ENCODE assay signal across 20 cellular contexts in the genomic region with DNA sequence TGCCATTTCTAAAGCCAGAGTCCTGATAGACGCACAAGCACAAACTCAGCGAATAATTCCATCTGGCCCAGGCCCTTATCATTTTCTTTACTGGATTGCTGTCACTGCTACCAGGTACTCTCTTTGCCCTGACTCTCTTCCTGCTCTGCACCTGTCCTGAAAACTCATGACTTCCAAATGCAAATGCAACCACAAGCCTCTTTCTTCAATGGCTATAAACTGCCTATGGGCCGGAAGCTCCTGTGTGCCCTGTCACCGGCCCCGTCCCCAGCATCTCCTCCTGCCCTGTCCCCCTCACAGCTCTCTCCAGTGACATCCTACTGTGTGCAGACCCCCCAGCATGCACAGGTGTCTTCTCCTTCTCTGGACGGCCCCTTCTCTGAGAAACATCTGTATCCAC.
DNase-seq lines count a peak whose midpoint lies in the region; ATAC-seq, FAIRE-seq and TF ChIP-seq lines count a peak whose summit lies in the region.
"Had no signal": no experiment of that assay in that cellular context is flagged by ENCODE, and none has a peak within 500 bp of the region (broad histone marks: within the 10 kb centered on the region; RNA-seq: fewer than 3 reads in every experiment).

No MANE protein-coding gene starts in this region.

- TF ChIP-seq RAD21 in HepG2 (CRISPR knock-in tag; IDR thresholded peaks at IDR 0.05) = no peak
- no peak for TF ChIP-seq RAD21 in H1 (IDR thresholded peaks at IDR 0.05 in 1 of 2, conservative IDR thresholded peaks at IDR 0.05 in 1 of 2; ENCODE audit: low read depth in 2 of 2, low read length in 2 of 2)

- no peak overlapping the region for H2BK15ac ChIP-seq in H1 (ENCODE audit: low read length)

- intact Hi-C loops in HepG2 (cut with micrococcal nuclease; ENCODE audit: unreplicated experiment) = no loop called here
- intact Hi-C loops in right lobe of liver (cut with DNase I) = no loop called here
- intact Hi-C loops in OCI-LY7 (cut with micrococcal nuclease; ENCODE audit: unreplicated experiment) = no loop called here
- intact Hi-C loops in psoas muscle (cut with DNase I) = no loop called here

- H3K4me3 ChIP-seq in HepG2 (replicated peaks in 1 of 3; ENCODE audit: insufficient read depth in 1 of 3, low read depth in 2 of 3, low read length in 3 of 3) (no peak overlapping the region), right lobe of liver (no peak overlapping the region), OCI-LY7 (ENCODE audit: low read depth, low read length, poor library complexity, severe bottlenecking) (no peak overlapping the region), H1 (ENCODE audit: extremely low read depth in 1 of 4, insufficient read depth in 2 of 4, low read depth in 3 of 4, low read length in 4 of 4) (no peak overlapping the region), psoas muscle (no peak overlapping the region)
- H3K4me3 ChIP-seq: A549, GM23338 had no signal

- H3K36me3 ChIP-seq in HepG2 (replicated peaks in 1 of 2; ENCODE audit: control insufficient read depth in 1 of 2, insufficient read depth in 2 of 2, low read length in 2 of 2) (peaks cover 2 to 29% of the 10 kb centered on the region in 2 experiments; a peak in 3 of 5 replicates), right lobe of liver (no peaks in the 10 kb centered on the region), OCI-LY7 (ENCODE audit: insufficient read depth, low read length) (no peaks in the 10 kb centered on the region), H1 (ENCODE audit: control insufficient read depth in 2 of 4, insufficient read depth in 4 of 4, low read length in 3 of 4) (no peaks in the 10 kb centered on the region), psoas muscle (ENCODE audit: insufficient read depth in 1 of 2, low read depth in 1 of 2) (no peaks in the 10 kb centered on the region)

- H3K27me3 ChIP-seq in HepG2 (ENCODE audit: control insufficient read depth in 1 of 2, insufficient read depth in 2 of 2, low read length in 2 of 2) (no peaks in the 10 kb centered on the region), right lobe of liver (no peaks in the 10 kb centered on the region), H1 (replicated peaks in 1 of 4; ENCODE audit: control insufficient read depth in 3 of 4, extremely low read depth in 1 of 4, insufficient read depth in 3 of 4, low read length in 3 of 4) (no peaks in the 10 kb centered on the region), psoas muscle (ENCODE audit: insufficient read depth in 3 of 3, low read length in 2 of 3) (no peaks in the 10 kb centered on the region)

- no peak overlapping the region for H3K14ac ChIP-seq in H1 (ENCODE audit: insufficient read length)

- H3K79me1 ChIP-seq in H1 (ENCODE audit: low read depth, low read length) = no peaks in the 10 kb centered on the region; the same call in 1 of the 2 replicates

- DNase-seq in HepG2 (ENCODE audit: low spot score) (no peak), right lobe of liver (no peak), OCI-LY7 (ENCODE audit: low spot score) (peak; percentile 52), H1 (ENCODE audit: low read depth in 1 of 2, low spot score in 2 of 2) (no peak), psoas muscle (no peak), HPDE6-E6E7 (ENCODE audit: extremely low spot score) (no peak)
- DNase-seq: AML-193; Caco-2; CD4-positive, alpha-beta T cell; GDM1; H7 had no signal

- in situ Hi-C loops in HepG2 (cut with HindIII; ENCODE audit: extremely low pct_ligation_motif_present, low pct_unique_long_range_greater_than_20kb) = no loop called here

- no peak overlapping the region for H2AFZ ChIP-seq in HepG2 (ENCODE audit: low read length)
- no peak overlapping the region for H2AFZ ChIP-seq in OCI-LY7 (ENCODE audit: low read length)
- no peak overlapping the region for H2AFZ ChIP-seq in H1 (ENCODE audit: low read length)
- H2AFZ ChIP-seq: GM23338 had no signal

- H3K4ac ChIP-seq in H1 (replicated peaks; ENCODE audit: insufficient read length, low read depth, low read length) = no peak overlapping the region

- POLR2A ChIA-PET in HepG2 (lab: Yijun Ruan, JAX) (no interaction called here), OCI-LY7 (lab: Charles Lee) (interaction anchor here (1.0 to 1.1 kb wide), 2 partner anchors 11 to 31 kb away, joined by 3 read pairs; no protein-coding TSS in a partner anchor), H1 (lab: Charles Lee; ENCODE audit: partially characterized antibody) (no interaction called here)

- CTCF ChIA-PET in HepG2 (lab: Yijun Ruan, JAX; ENCODE audit: low intra/inter-chr PET ratio, low total read pairs) (no interaction called here), OCI-LY7 (lab: Charles Lee; ENCODE audit: unreplicated experiment) (no interaction called here), H1 (lab: Charles Lee; ENCODE audit: partially characterized antibody) (interaction anchor here (1.1 to 1.5 kb wide), 3 partner anchors 16 to 218 kb away, joined by 3 to 4 read pairs (median 3); no protein-coding TSS in a partner anchor)

- H3K9ac ChIP-seq in HepG2 (ENCODE audit: insufficient read depth, low read depth, low read length) (no peak overlapping the region), H1 (replicated peaks in 1 of 4; ENCODE audit: extremely low read depth in 1 of 4, low read depth in 3 of 4, low read length in 3 of 4) (no peak overlapping the region)
- H3K9ac ChIP-seq: KMS-11 had no signal

- H4K5ac ChIP-seq in H1 (ENCODE audit: insufficient read length, low read depth, low read length) = no peak overlapping the region

- ATAC-seq in HepG2 (peak; percentile 8; the same call in 2 of the 3 replicates), right lobe of liver (no peak), psoas muscle (no peak), GM19452 (IDR thresholded peaks at IDR 0.05; ENCODE audit: unreplicated experiment) (no peak)
- ATAC-seq: A549, GM23338, HCT116 had no signal

- no peak for TF ChIP-seq EP300 in HepG2 (IDR thresholded peaks at IDR 0.05; ENCODE audit: low read depth in 2 of 2, low read length in 2 of 2)
- TF ChIP-seq EP300 in HepG2 (CRISPR knock-in tag; IDR thresholded peaks at IDR 0.05; ENCODE audit: borderline replicate concordance) = no peak
- no peak for TF ChIP-seq EP300 in H1 (IDR thresholded peaks at IDR 0.05; ENCODE audit: borderline replicate concordance in 1 of 2, low read depth in 2 of 2, low read length in 2 of 2)

- H4K91ac ChIP-seq in H1 (replicated peaks; ENCODE audit: insufficient read length, low read length) = no peak overlapping the region

- WGBS in HepG2 (ENCODE audit: low lambda C conversion rate) = 98% methylated on average over 6 of the region's 6 CpGs
- WGBS in right lobe of liver (ENCODE audit: insufficient coverage, low coverage, low lambda C conversion rate, missing lambda C conversion rate) = 87% methylated on average over 5 of the region's 6 CpGs
- 96% methylated on average over 6 of the region's 6 CpGs; no CpG with 5 or more reads in 1 of the 2 experiments for WGBS in H1 (ENCODE audit: extremely low coverage in 1 of 2, insufficient coverage in 1 of 2, insufficient read length in 1 of 2, insufficient replicate concordance in 2 of 2, low coverage in 1 of 2, low lambda C conversion rate in 2 of 2, missing lambda C conversion rate in 1 of 2), 2 experiments
- WGBS in psoas muscle, 3 donors = 93 to 99% (median 96%) methylated on average over 6 of the region's 6 CpGs

- 0 out of 2 replicates have a peak overlapping the region, but pooled peaks have one; percentile 59 for H4K8ac ChIP-seq in H1 (ENCODE audit: extremely low read depth, insufficient read depth, low read length)

- H3K9me2 ChIP-seq in OCI-LY7 (ENCODE audit: insufficient read depth, low read length) = no peaks in the 10 kb centered on the region

- H2AK5ac ChIP-seq in H1 (ENCODE audit: low read depth, low read length) = no peak overlapping the region

- no peak overlapping the region for H2BK12ac ChIP-seq in H1 (ENCODE audit: low read depth, low read length)

- H2BK20ac ChIP-seq in H1 (ENCODE audit: low read length) = no peak overlapping the region

- no peak for FAIRE-seq in HepG2 (lab: Jason Lieb, UNC)
- FAIRE-seq in H1 (lab: Jason Lieb, UNC) = no peak
- FAIRE-seq: A549, D721Med, GM19239 had no signal

- no peaks in the 10 kb centered on the region for H3K79me2 ChIP-seq in HepG2 (ENCODE audit: insufficient read depth, low read length)
- no peaks in the 10 kb centered on the region for H3K79me2 ChIP-seq in OCI-LY7 (ENCODE audit: insufficient read depth, low read depth, low read length)
- H3K79me2 ChIP-seq in H1 (ENCODE audit: control insufficient read depth in 1 of 2, insufficient read depth in 2 of 2, low read length in 2 of 2) = no peaks in the 10 kb centered on the region

- BruUV-seq in HepG2 (replicated peaks; lab: Mats Ljungman, UMichigan) (no TSS peak), OCI-LY7 (replicated peaks; lab: Mats Ljungman, UMichigan) (no TSS peak)

- H3K4me1 ChIP-seq in HepG2 (ENCODE audit: insufficient read depth, low read length) (no peaks in the 10 kb centered on the region), right lobe of liver (no peaks in the 10 kb centered on the region), OCI-LY7 (ENCODE audit: insufficient read depth, low read length, poor library complexity, severe bottlenecking) (peaks cover 29% of the 10 kb centered on the region), H1 (replicated peaks in 1 of 4; ENCODE audit: control insufficient read depth in 3 of 4, insufficient read depth in 4 of 4, low read length in 3 of 4) (no peaks in the 10 kb centered on the region), psoas muscle (no peaks in the 10 kb centered on the region)
- H3K4me1 ChIP-seq: A549, Caco-2 had no signal

- H2BK120ac ChIP-seq in H1 (replicated peaks; ENCODE audit: low read depth, low read length) = no peak overlapping the region

- TF ChIP-seq CTCF in HepG2 (CRISPR knock-in tag; IDR thresholded peaks at IDR 0.05) = no peak
- TF ChIP-seq CTCF in right lobe of liver (IDR thresholded peaks at IDR 0.05) = no peak
- no peak for TF ChIP-seq CTCF in OCI-LY7 (conservative IDR thresholded peaks at IDR 0.05; ENCODE audit: low read length)
- TF ChIP-seq CTCF in H1 (IDR thresholded peaks at IDR 0.05; ENCODE audit: control extremely low read depth in 1 of 3, insufficient read depth in 1 of 3, low read depth in 1 of 3, low read length in 3 of 3) = no peak
- TF ChIP-seq CTCF in psoas muscle (IDR thresholded peaks at IDR 0.05) = no peak

- no peaks in the 10 kb centered on the region for H3K23me2 ChIP-seq in H1 (ENCODE audit: low read depth, low read length)

- no peak overlapping the region for H3K18ac ChIP-seq in H1 (ENCODE audit: extremely low read depth, low read length)

- H3K27ac ChIP-seq in HepG2 (ENCODE audit: extremely low read length, insufficient read depth, low read length) (no peak overlapping the region), right lobe of liver (no peak overlapping the region), OCI-LY7 (ENCODE audit: low read depth, low read length, poor library complexity, severe bottlenecking) (no peak overlapping the region), H1 (ENCODE audit: low read depth, low read length) (no peak overlapping the region), psoas muscle (no peak overlapping the region)
- H3K27ac ChIP-seq: 22Rv1, A549, C4-2B, KMS-11 had no signal

- no peaks in the 10 kb centered on the region for H3K9me3 ChIP-seq in HepG2 (ENCODE audit: low read length)
- H3K9me3 ChIP-seq in right lobe of liver = no peaks in the 10 kb centered on the region
- no peaks in the 10 kb centered on the region for H3K9me3 ChIP-seq in OCI-LY7 (ENCODE audit: low read length)
- H3K9me3 ChIP-seq in H1 (ENCODE audit: insufficient read depth in 2 of 2, low read depth in 1 of 2, low read length in 1 of 2) = no peaks in the 10 kb centered on the region
- H3K9me3 ChIP-seq in psoas muscle = no peaks in the 10 kb centered on the region
- H3K9me3 ChIP-seq: A549, Caco-2 had no signal

- TF ChIP-seq POLR2A in HepG2 (IDR thresholded peaks at IDR 0.05; ENCODE audit: insufficient read depth in 1 of 2, low read depth in 2 of 2, low read length in 2 of 2) (no peak), right lobe of liver (IDR thresholded peaks at IDR 0.05) (no peak), H1 (IDR thresholded peaks at IDR 0.05; ENCODE audit: control extremely low read depth in 1 of 2, low read depth in 2 of 2, low read length in 2 of 2) (no peak)

- no peak overlapping the region for H3K56ac ChIP-seq in H1 (replicated peaks; ENCODE audit: insufficient read length, low read depth, low read length)

- H4K20me1 ChIP-seq in HepG2 (ENCODE audit: insufficient read depth, low read length) (no peaks in the 10 kb centered on the region), OCI-LY7 (ENCODE audit: insufficient read depth, low read length) (no peaks in the 10 kb centered on the region), H1 (replicated peaks in 1 of 2; ENCODE audit: control insufficient read depth in 1 of 2, insufficient read depth in 2 of 2, low read length in 2 of 2) (peaks cover 1 to 2% of the 10 kb centered on the region in 2 experiments)

- H3K4me2 ChIP-seq in HepG2 (ENCODE audit: low read depth, low read length) (no peak overlapping the region), OCI-LY7 (ENCODE audit: low read length) (peak overlapping the region; percentile 44), H1 (ENCODE audit: insufficient read depth in 1 of 2, low read depth in 2 of 2, low read length in 2 of 2) (no peak overlapping the region)
- H3K4me2 ChIP-seq: A549, GM23338, KMS-11 had no signal

- H3K23ac ChIP-seq in H1 (ENCODE audit: insufficient read length) = no peak overlapping the region

- H2BK5ac ChIP-seq in H1 (ENCODE audit: low read depth, low read length) = no peak overlapping the region
